ENCODE assay signal across 1 cellular context in the genomic region with DNA sequence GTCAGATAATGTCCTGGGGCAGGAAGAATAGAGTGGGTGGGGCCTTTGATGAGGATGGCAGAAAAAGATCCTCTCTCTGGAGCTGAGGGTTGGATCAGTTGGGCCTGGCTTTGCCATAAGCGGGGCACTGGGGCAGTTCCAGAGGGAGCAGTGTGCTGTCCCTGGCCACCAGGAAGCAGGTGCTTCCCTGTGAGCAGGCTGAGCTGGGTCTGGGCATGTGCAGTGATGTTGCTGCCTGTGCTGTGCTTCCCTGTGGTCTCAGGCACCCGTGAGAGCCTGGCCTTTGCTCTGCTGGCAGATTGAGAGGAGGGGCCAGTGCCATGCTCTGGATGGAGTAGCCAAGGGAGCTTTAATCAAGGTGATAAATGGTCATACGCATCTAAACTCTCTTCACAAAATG.
TF ChIP-seq lines count a peak whose summit lies in the region.

No MANE protein-coding gene starts in this region.

TF ChIP-seq in H1, 55 proteins besides CTCF, POLR2A, EP300 and RAD21:
- no peak for TF ChIP-seq EZH2 (IDR thresholded peaks at IDR 0.05; ENCODE audit: low read depth, low read length, severe bottlenecking)
